Comparison of ENCODE assay signal across 1 cellular context in the genomic region with DNA sequence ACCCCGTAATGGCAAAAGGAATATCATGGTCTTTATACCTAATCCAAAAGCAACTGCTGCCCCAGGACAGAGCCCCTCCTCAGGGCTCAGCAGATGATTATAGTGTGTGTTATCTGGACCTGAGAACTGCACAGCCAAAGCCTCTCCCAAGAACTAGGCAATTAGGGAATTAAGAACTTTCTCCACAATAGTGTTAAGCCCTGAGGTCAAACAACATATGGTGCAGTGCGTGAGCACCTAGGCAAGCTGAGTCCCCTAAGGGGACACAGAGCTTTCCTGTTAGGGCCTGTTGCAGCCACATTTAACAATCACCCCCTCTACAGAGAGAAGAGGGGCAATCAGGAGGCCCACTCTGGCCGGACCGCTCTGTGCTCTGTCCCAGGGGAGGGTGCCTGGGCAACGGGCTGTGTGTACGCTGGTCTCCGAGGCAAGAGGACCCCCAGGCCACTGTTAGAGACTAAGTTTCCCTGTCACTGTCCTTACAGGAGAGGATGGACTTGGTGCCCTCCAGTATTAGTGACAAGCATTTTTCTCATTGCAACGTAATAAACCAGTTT.
TF ChIP-seq lines count a peak whose summit lies in the region.

No MANE protein-coding gene starts in this region.

TF ChIP-seq in neural cell, 6 proteins besides CTCF, POLR2A, EP300 and RAD21 (continued from another document):
- TF ChIP-seq, protein P1, sequence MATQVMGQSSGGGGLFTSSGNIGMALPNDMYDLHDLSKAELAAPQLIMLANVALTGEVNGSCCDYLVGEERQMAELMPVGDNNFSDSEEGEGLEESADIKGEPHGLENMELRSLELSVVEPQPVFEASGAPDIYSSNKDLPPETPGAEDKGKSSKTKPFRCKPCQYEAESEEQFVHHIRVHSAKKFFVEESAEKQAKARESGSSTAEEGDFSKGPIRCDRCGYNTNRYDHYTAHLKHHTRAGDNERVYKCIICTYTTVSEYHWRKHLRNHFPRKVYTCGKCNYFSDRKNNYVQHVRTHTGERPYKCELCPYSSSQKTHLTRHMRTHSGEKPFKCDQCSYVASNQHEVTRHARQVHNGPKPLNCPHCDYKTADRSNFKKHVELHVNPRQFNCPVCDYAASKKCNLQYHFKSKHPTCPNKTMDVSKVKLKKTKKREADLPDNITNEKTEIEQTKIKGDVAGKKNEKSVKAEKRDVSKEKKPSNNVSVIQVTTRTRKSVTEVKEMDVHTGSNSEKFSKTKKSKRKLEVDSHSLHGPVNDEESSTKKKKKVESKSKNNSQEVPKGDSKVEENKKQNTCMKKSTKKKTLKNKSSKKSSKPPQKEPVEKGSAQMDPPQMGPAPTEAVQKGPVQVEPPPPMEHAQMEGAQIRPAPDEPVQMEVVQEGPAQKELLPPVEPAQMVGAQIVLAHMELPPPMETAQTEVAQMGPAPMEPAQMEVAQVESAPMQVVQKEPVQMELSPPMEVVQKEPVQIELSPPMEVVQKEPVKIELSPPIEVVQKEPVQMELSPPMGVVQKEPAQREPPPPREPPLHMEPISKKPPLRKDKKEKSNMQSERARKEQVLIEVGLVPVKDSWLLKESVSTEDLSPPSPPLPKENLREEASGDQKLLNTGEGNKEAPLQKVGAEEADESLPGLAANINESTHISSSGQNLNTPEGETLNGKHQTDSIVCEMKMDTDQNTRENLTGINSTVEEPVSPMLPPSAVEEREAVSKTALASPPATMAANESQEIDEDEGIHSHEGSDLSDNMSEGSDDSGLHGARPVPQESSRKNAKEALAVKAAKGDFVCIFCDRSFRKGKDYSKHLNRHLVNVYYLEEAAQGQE (IDR thresholded peaks at IDR 0.05; ENCODE audit: borderline replicate concordance) = no peak
- TF ChIP-seq EZH2 (IDR thresholded peaks at IDR 0.05; ENCODE audit: borderline replicate concordance, insufficient read depth, low read length, poor library complexity, severe bottlenecking) = no peak
- no peak for TF ChIP-seq TAF1 (IDR thresholded peaks at IDR 0.05; ENCODE audit: low read depth)
